In genomic region chr2:69306897-69307695, GRCh38 we compare ENCODE assay signal across 8 cellular contexts.
DNase-seq lines count a peak whose midpoint lies in the region; ATAC-seq and TF ChIP-seq lines count a peak whose summit lies in the region.

No MANE protein-coding gene starts in this region.

- H3K9me3 ChIP-seq in AG04450 (ENCODE audit: control insufficient read depth, insufficient read depth, low read length) (peaks cover 6% of the 10 kb centered on the region), duodenal mucosa (ENCODE audit: control insufficient read depth in 1 of 2, low read length in 2 of 2) (peaks cover 3 to 4% of the 10 kb centered on the region in 2 donors), right lobe of liver (no peaks in the 10 kb centered on the region)

- H3K27me3 ChIP-seq in AG04450 (ENCODE audit: control insufficient read depth, insufficient read depth, low read length) (no peaks in the 10 kb centered on the region), duodenal mucosa (ENCODE audit: control insufficient read depth in 1 of 2, insufficient read depth in 2 of 2, low read length in 2 of 2) (peaks cover 18 to 21% of the 10 kb centered on the region in 2 donors), right lobe of liver (peaks cover 0 to 5% of the 10 kb centered on the region in 2 donors)

- CTCF ChIA-PET in AG04450 (lab: Charles Lee), result interaction anchor here (0.6 to 1.8 kb wide), 17 partner anchors 8 to 363 kb away, joined by 3 to 8 read pairs (median 4); partner anchors contain the start of gene ANTXR1

- peak overlapping the region; percentile 37 to 58 for H3K9ac ChIP-seq in duodenal mucosa (ENCODE audit: low read depth in 1 of 2, low read length in 2 of 2)

- peaks cover 14 to 38% of the 10 kb centered on the region in 2 donors for H3K4me1 ChIP-seq in duodenal mucosa (ENCODE audit: control insufficient read depth in 1 of 2, insufficient read depth in 2 of 2, low read length in 2 of 2)
- peaks cover 0 to 12% (median 3%) of the 10 kb centered on the region in 4 donors for H3K4me1 ChIP-seq in right lobe of liver

- no peak for TF ChIP-seq POLR2A in right lobe of liver (IDR thresholded peaks at IDR 0.05)

- POLR2A ChIA-PET in AG04450 (lab: Yijun Ruan, JAX), result interaction anchor here (0.7 to 2.1 kb wide), 7 partner anchors 64 to 292 kb away, joined by 3 to 8 read pairs (median 6); no protein-coding TSS in a partner anchor

- peak; percentile 89 for TF ChIP-seq CTCF in AG04450 (IDR thresholded peaks at IDR 0.05; ENCODE audit: low read depth, low read length)
- TF ChIP-seq CTCF in right lobe of liver (IDR thresholded peaks at IDR 0.05), result peak; percentile 71 to 79 (median 74)

- intact Hi-C loops in right lobe of liver (cut with DNase I), result loop anchor here in 1 of 2 donors (5.0 kb wide), 1 partner anchor 285 kb away; no protein-coding TSS in a partner anchor

- DNase-seq in AG04450 (ENCODE audit: low read depth, low spot score) (peak; percentile 53), NCI-H524 (lab: John Stamatoyannopoulos, UW) (peak; percentile 50 to 73), right lobe of liver (peak; percentile 74 to 79 (median 77))
- DNase-seq in activated CD4-positive, alpha-beta T cell treated with anti-CD3 and anti-CD28 coated beads, Interleukin-2, amount 50 U/mL, for 48 hours, result peak; percentile 71 to 75
- DNase-seq in stimulated activated CD4-positive, alpha-beta T cell treated with anti-CD3 and anti-CD28 coated beads, Interleukin-2, amount 100 ng/mL, for 48 hours, result peak; percentile 57 to 63

- 0% methylated on average over 18 of the region's 58 CpGs for WGBS in right lobe of liver (ENCODE audit: insufficient coverage, low coverage, low lambda C conversion rate, missing lambda C conversion rate)

- no peak overlapping the region for H3K27ac ChIP-seq in AG04450 (ENCODE audit: low read depth, low read length)
- H3K27ac ChIP-seq in duodenal mucosa (ENCODE audit: low read depth, low read length), result peak overlapping the region; percentile 39
- H3K27ac ChIP-seq in right lobe of liver, result peak overlapping the region in 2 of 3 donors; percentile 11 to 51

- H3K4me3 ChIP-seq in AG04450 (ENCODE audit: low read depth, low read length) (peak overlapping the region; percentile 56), duodenal mucosa (ENCODE audit: low read depth in 1 of 2, low read length in 2 of 2) (peak overlapping the region; percentile 57 to 72), right lobe of liver (peak overlapping the region; percentile 37 to 46 (median 41))

- ATAC-seq in GM19023 (IDR thresholded peaks at IDR 0.05; ENCODE audit: unreplicated experiment) (peak; percentile 90), HG03196 (IDR thresholded peaks at IDR 0.05; ENCODE audit: unreplicated experiment) (peak; percentile 72), right lobe of liver (peak; percentile 88 to 92 (median 88))

- H3K36me3 ChIP-seq in duodenal mucosa (ENCODE audit: control insufficient read depth in 1 of 2, insufficient read depth in 2 of 2, low read length in 2 of 2) (no peaks in the 10 kb centered on the region), right lobe of liver (no peaks in the 10 kb centered on the region)
